Comparison of ENCODE assay signal across 6 cellular contexts in the genomic region with DNA sequence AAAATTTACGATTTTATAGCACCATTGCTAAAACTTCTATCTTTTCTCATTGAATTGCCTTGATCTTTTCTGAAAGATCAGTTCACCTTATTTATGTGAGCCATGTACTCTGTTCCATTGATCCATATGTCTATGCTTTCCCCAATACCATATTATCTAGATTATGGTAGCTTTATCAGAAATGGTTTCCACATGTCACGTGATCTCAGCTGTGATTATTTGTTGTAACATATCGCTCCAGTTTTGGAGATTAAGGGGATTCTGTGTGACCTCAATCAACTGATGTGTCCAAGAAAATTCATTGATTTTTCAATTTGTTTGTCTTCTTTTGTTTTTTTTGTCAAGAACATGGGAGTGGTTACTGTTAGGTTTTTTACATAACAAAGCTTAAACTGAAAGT.
"Had no signal": no experiment of that assay in that cellular context is flagged by ENCODE, and none has a peak within 500 bp of the region (broad histone marks: within the 10 kb centered on the region; RNA-seq: fewer than 3 reads in every experiment).

No MANE protein-coding gene starts in this region.

- FAIRE-seq: HTR-8/SVneo had no signal

- H3K9ac ChIP-seq: KMS-11 had no signal

- H3K27ac ChIP-seq: HL-60, KMS-11 had no signal

- H3K4me2 ChIP-seq: KMS-11 had no signal

- DNase-seq: IMR-90, KBM-7, KG1 had no signal
